In the genomic region with DNA sequence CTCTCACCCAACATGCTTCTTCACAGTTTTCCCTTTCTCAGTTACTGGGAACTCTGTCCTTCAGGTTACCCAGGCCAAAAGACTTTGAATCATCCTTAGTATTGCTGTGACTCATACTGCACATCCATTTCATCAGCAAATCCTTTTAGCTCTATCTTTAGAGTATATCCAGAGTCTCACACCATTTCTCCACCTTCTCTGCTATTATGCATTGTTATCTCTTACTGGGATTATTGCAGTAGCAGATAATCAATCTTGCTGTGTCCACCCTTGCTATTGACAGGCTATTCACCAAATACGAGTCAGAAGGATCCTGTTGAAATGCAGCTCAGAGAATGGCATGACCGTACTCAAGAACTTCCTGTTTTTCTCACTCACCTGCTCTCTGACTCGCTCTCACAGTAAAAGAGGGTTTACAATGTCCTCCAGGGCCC, we compare ENCODE assay signal across 9 cellular contexts. TPM values are rescaled to one million over a fixed set of nuclear protein-coding genes. Genes with fewer than 3 reads are reported as not detected.
DNase-seq lines count a peak whose midpoint lies in the region; ATAC-seq, FAIRE-seq and TF ChIP-seq lines count a peak whose summit lies in the region.
"Had no signal": no experiment of that assay in that cellular context is flagged by ENCODE, and none has a peak within 500 bp of the region (broad histone marks: within the 10 kb centered on the region; RNA-seq: fewer than 3 reads in every experiment).

No MANE protein-coding gene starts in this region.

- H3K36me3 Mint-ChIP-seq in activated CD4-positive, alpha-beta T cell treated with anti-CD3 and anti-CD28 coated beads for 36 hours (ENCODE audit: low read depth): peaks cover 3% of the 10 kb centered on the region

- H3K27ac Mint-ChIP-seq in activated CD4-positive, alpha-beta T cell treated with anti-CD3 and anti-CD28 coated beads for 36 hours: no peak overlapping the region

- in situ Hi-C loops in brain microvascular endothelial cell (cut with HindIII; ENCODE audit: low pct_ligation_motif_present, low sequenced_read_pairs): no loop called here

- FAIRE-seq in small intestine (lab: Jason Lieb, UNC): no peak

- TF ChIP-seq CTCF in HCT116 (IDR thresholded peaks at IDR 0.05 in 2 of 3, conservative IDR thresholded peaks at IDR 0.05 in 1 of 3; ENCODE audit: borderline replicate concordance in 1 of 3, insufficient read depth in 1 of 3, low read depth in 2 of 3, low read length in 2 of 3): no peak
- TF ChIP-seq CTCF in brain microvascular endothelial cell (IDR thresholded peaks at IDR 0.05; ENCODE audit: low read depth, low read length, missing control alignments): no peak

- H3K27me3 ChIP-seq in HCT116 (ENCODE audit: insufficient read depth, low read length): no peaks in the 10 kb centered on the region
- H3K27me3 ChIP-seq in brain microvascular endothelial cell (replicated peaks): no peaks in the 10 kb centered on the region
- no peaks in the 10 kb centered on the region for H3K27me3 ChIP-seq in small intestine (ENCODE audit: control insufficient read depth in 2 of 2, insufficient read depth in 2 of 2, low read length in 2 of 2)

- no TSS peak for BruUV-seq in HCT116 (replicated peaks; lab: Mats Ljungman, UMichigan)

- POLR2A ChIA-PET in activated CD4-positive, alpha-beta T cell treated with anti-CD3 and anti-CD28 coated beads for 36 hours (lab: Charles Lee): no interaction called here
- POLR2A ChIA-PET in HCT116 (lab: Charles Lee): interaction anchor here (1.1 to 1.2 kb wide), 3 partner anchors 35 to 58 kb away, joined by 3 to 6 read pairs (median 3); partner anchors contain the start of gene BCKDHB

- H3K9me3 ChIP-seq in HCT116 (ENCODE audit: control insufficient read depth in 1 of 2, insufficient read depth in 1 of 2, low read depth in 1 of 2, low read length in 2 of 2) (no peaks in the 10 kb centered on the region), small intestine (ENCODE audit: control insufficient read depth, low read depth) (no peaks in the 10 kb centered on the region)

- peaks cover 10 to 29% of the 10 kb centered on the region in 2 experiments; a peak in 3 of 4 replicates for H3K4me1 ChIP-seq in HCT116 (ENCODE audit: control insufficient read depth in 1 of 2, insufficient read depth in 2 of 2, low read length in 2 of 2)
- H3K4me1 ChIP-seq in small intestine (ENCODE audit: control insufficient read depth in 2 of 2, insufficient read depth in 1 of 2, low read depth in 1 of 2, low read length in 1 of 2): no peaks in the 10 kb centered on the region

- RAD21 ChIA-PET in HCT116 (lab: Charles Lee; ENCODE audit: low non-redundant PET in 1 of 2, low total read pairs in 2 of 2, uncharacterized antibody in 2 of 2, unreplicated experiment in 2 of 2): no interaction called here

- CTCF ChIA-PET in activated CD4-positive, alpha-beta T cell treated with anti-CD3 and anti-CD28 coated beads for 36 hours (lab: Charles Lee): interaction anchor here (0.6 to 1.3 kb wide), 3 partner anchors 45 to 215 kb away, joined by 3 to 4 read pairs (median 3); partner anchors contain the start of gene BCKDHB
- CTCF ChIA-PET in HCT116 (lab: Charles Lee): no interaction called here

- peak overlapping the region; percentile 34 for H3K9ac ChIP-seq in HCT116 (ENCODE audit: low read length)

- DNase-seq in activated CD4-positive, alpha-beta T cell treated with anti-CD3 and anti-CD28 coated beads for 36 hours: peak; percentile 13
- no peak for DNase-seq in activated CD4-positive, alpha-beta T cell treated with anti-CD3 and anti-CD28 coated beads, Interleukin-2, amount 50 U/mL, for 1 hour
- peak; percentile 72 for DNase-seq in HCT116 (ENCODE audit: low read depth, low spot score)
- peak; percentile 83 for DNase-seq in M059J (ENCODE audit: low read depth)
- peak; percentile 64 for DNase-seq in brain microvascular endothelial cell
- DNase-seq in small intestine: peak; percentile 42
- DNase-seq in activated effector memory CD4-positive, alpha-beta T cell treated with Interleukin-2 at 50 U/mL for 16 hours: no peak
- DNase-seq in NCI-H146 treated with DMSO at 0.1 percent for 48 hours (lab: John Stamatoyannopoulos, UW; ENCODE audit: unreplicated experiment): no peak

- 0 out of 2 replicates have a peak, but pooled peaks have one; percentile 2 for TF ChIP-seq RAD21 in HCT116 (IDR thresholded peaks at IDR 0.05; ENCODE audit: low read depth)

- H3K4me2 ChIP-seq in HCT116 (ENCODE audit: low read length): peak overlapping the region; percentile 71

- no peaks in the 10 kb centered on the region for H3K27me3 Mint-ChIP-seq in activated CD4-positive, alpha-beta T cell treated with anti-CD3 and anti-CD28 coated beads for 36 hours

- H4K20me1 ChIP-seq in HCT116 (ENCODE audit: insufficient read depth): no peaks in the 10 kb centered on the region

- no peak for TF ChIP-seq POLR2A in HCT116 (IDR thresholded peaks at IDR 0.05; ENCODE audit: borderline replicate concordance, extremely low read depth, insufficient read depth, insufficient read length)

- no peaks in the 10 kb centered on the region for H3K9me3 Mint-ChIP-seq in activated CD4-positive, alpha-beta T cell treated with anti-CD3 and anti-CD28 coated beads for 36 hours (ENCODE audit: low read depth)

- H3K9me2 ChIP-seq in HCT116 (ENCODE audit: insufficient read depth): no peaks in the 10 kb centered on the region

- peak overlapping the region in 1 of 2 experiments; percentile 38; a peak in 2 of 4 replicates for H3K4me3 ChIP-seq in HCT116 (replicated peaks in 1 of 2; ENCODE audit: low read depth in 1 of 2, low read length in 2 of 2)
- H3K4me3 ChIP-seq in brain microvascular endothelial cell (ENCODE audit: low read depth, low read length): no peak overlapping the region
- no peak overlapping the region for H3K4me3 ChIP-seq in small intestine (ENCODE audit: low read depth in 1 of 2, low read length in 2 of 2)

- intact Hi-C loops in activated CD4-positive, alpha-beta T cell treated with anti-CD3 and anti-CD28 coated beads for 36 hours (cut with DNase I, micrococcal nuclease): loop anchor here (2.0 to 5.0 kb wide), 5 partner anchors 57 to 1587 kb away; partner anchors contain the start of genes BCKDHB (in 1 of the 2), PHIP (in 1 of the 2) and TTK (in 1 of the 2)
- intact Hi-C loops in HCT116 (cut with micrococcal nuclease): no loop called here

- peak overlapping the region; percentile 17 for H2AFZ ChIP-seq in HCT116 (ENCODE audit: low read depth, low read length, poor library complexity, severe bottlenecking)

- H3K79me2 ChIP-seq in HCT116 (ENCODE audit: insufficient read depth, low read length): no peaks in the 10 kb centered on the region

- peak; percentile 80 for ATAC-seq in activated CD4-positive, alpha-beta T cell treated with anti-CD3 and anti-CD28 coated beads for 36 hours
- peak; percentile 89 for ATAC-seq in HCT116

- H3K4me1 Mint-ChIP-seq in activated CD4-positive, alpha-beta T cell treated with anti-CD3 and anti-CD28 coated beads for 36 hours: peaks cover 2% of the 10 kb centered on the region

- no peak overlapping the region for H3K4me3 Mint-ChIP-seq in activated CD4-positive, alpha-beta T cell treated with anti-CD3 and anti-CD28 coated beads for 36 hours

- 56 to 73% (median 59%) methylated on average over 3 of the region's 3 CpGs for WGBS in small intestine, 3 donors

- H3K36me3 ChIP-seq in HCT116 (ENCODE audit: control insufficient read depth in 1 of 2, insufficient read depth in 2 of 2, low read length in 2 of 2): no peaks in the 10 kb centered on the region
- no peaks in the 10 kb centered on the region for H3K36me3 ChIP-seq in brain microvascular endothelial cell (replicated peaks)
- H3K36me3 ChIP-seq in small intestine (ENCODE audit: control insufficient read depth in 2 of 2, insufficient read depth in 2 of 2, low read length in 2 of 2): no peaks in the 10 kb centered on the region

- H3K27ac ChIP-seq in HCT116 (ENCODE audit: low read depth, low read length) (peak overlapping the region; percentile 38; the same call in 1 of the 2 replicates), brain microvascular endothelial cell (peak overlapping the region; percentile 49), small intestine (ENCODE audit: low read depth in 1 of 2, low read length in 1 of 2) (peak overlapping the region in 1 of 2 donors; percentile 20)
- H3K27ac ChIP-seq: C4-2B had no signal

TF ChIP-seq in HCT116, 20 proteins besides CTCF, POLR2A, EP300 and RAD21 (continues in another document):
- TF ChIP-seq ZNF274 (IDR thresholded peaks at IDR 0.05; ENCODE audit: low read depth, low read length) (no peak), CEBPB (IDR thresholded peaks at IDR 0.05; ENCODE audit: low read depth) (peak; percentile 79), TCF7L2 (IDR thresholded peaks at IDR 0.05; ENCODE audit: borderline replicate concordance, extremely low read depth, insufficient read depth, insufficient read length) (no peak), POLR2AphosphoS5 (IDR thresholded peaks at IDR 0.05; ENCODE audit: low read depth, low read length) (peak; percentile 19; the same call in 1 of the 2 replicates), ZFX (IDR thresholded peaks at IDR 0.05) (no peak), YY1 (IDR thresholded peaks at IDR 0.05; ENCODE audit: extremely low read depth, insufficient replicate concordance, low read depth, low read length) (no peak), JUND (IDR thresholded peaks at IDR 0.05) (peak; percentile 79), EZH2 (IDR thresholded peaks at IDR 0.05) (no peak), CBX3 (IDR thresholded peaks at IDR 0.05; ENCODE audit: low read depth) (peak; percentile 89)
- TF ChIP-seq, protein P1, sequence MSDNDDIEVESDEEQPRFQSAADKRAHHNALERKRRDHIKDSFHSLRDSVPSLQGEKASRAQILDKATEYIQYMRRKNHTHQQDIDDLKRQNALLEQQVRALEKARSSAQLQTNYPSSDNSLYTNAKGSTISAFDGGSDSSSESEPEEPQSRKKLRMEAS (IDR thresholded peaks at IDR 0.05): peak; percentile 52; the same call in 1 of the 2 replicates

RNA-seq across cellular contexts. Expression of gene BCKDHB, which starts 57.3 kb away (rescaled TPM):
- total RNA-seq in activated CD4-positive, alpha-beta T cell treated with anti-CD3 and anti-CD28 coated beads for 36 hours: 10 to 100 TPM; 13.1 to 21.4 TPM
- 11.2 TPM for total RNA-seq in HCT116 (2021; ENCODE audit: unreplicated experiment)
- 3.1 and 3.3 TPM in 2 replicates for polyA plus RNA-seq in HCT116 (2012)
- total RNA-seq in M059J (2014; rRNA removed; shearing (Covaris generic)): 11.6 and 17.9 TPM in 2 replicates
- 10 to 100 TPM; 13.0 to 16.2 (median 13.4) TPM for polyA plus RNA-seq in small intestine

Comparison
In these comparisons a context has a peak if more than half of its experiments do, and no peak if none do; other contexts are left out.
1. DNase-seq: peak in activated CD4-positive, alpha-beta T cell treated with anti-CD3 and anti-CD28 coated beads for 36 hours (single experiment), HCT116 (single experiment), M059J (single experiment), brain microvascular endothelial cell (single experiment) and small intestine (single experiment); none in activated CD4-positive, alpha-beta T cell treated with anti-CD3 and anti-CD28 coated beads, Interleukin-2, amount 50 U/mL, for 1 hour (single experiment), activated effector memory CD4-positive, alpha-beta T cell treated with Interleukin-2 at 50 U/mL for 16 hours (single experiment) and NCI-H146 treated with DMSO at 0.1 percent for 48 hours (single experiment).